In the genomic region with DNA sequence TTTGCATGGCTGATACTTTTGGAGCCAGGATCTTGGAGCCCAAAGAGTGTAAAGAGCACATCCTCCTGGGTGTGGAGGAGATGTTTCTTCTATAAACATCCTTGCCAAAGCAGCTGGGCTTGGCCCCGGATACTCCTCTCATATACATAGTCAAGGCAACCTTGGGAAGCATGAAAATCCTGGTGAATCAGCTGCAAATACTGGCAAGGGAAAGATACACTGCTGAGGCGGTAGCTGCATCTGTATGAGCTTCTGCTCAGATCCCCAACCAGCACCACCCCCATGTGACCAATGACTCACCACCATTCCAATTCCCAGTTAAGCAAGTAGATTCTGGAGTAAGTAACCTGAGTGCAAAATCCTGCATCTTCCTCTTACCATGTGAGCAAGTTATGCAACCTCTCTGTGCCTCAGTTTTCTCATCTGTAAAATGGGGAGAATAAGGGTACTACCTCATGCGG, we compare ENCODE assay signal across 10 cellular contexts.
DNase-seq lines count a peak whose midpoint lies in the region; ATAC-seq, FAIRE-seq and TF ChIP-seq lines count a peak whose summit lies in the region.
"Had no signal": no experiment of that assay in that cellular context is flagged by ENCODE, and none has a peak within 500 bp of the region (broad histone marks: within the 10 kb centered on the region; RNA-seq: fewer than 3 reads in every experiment).

No MANE protein-coding gene starts in this region.

- H3K9ac ChIP-seq in mammary epithelial cell (ENCODE audit: insufficient read depth, low read length): no peak overlapping the region

- H3K79me2 ChIP-seq in mammary epithelial cell (ENCODE audit: insufficient read depth, low read length): no peaks in the 10 kb centered on the region

- H3K9me3 ChIP-seq in HEK293 (ENCODE audit: control insufficient read depth, insufficient read depth, low read depth, low read length) (no peaks in the 10 kb centered on the region), mammary epithelial cell (replicated peaks; ENCODE audit: insufficient read depth, low read length) (no peaks in the 10 kb centered on the region), upper lobe of left lung (no peaks in the 10 kb centered on the region)

- BruUV-seq in mammary epithelial cell (replicated peaks; lab: Mats Ljungman, UMichigan): no TSS peak

- H3K4me3 ChIP-seq in HEK293 (ENCODE audit: low read depth, low read length) (no peak overlapping the region), mammary epithelial cell (replicated peaks in 1 of 3; ENCODE audit: insufficient read depth in 1 of 3, low read depth in 2 of 3, low read length in 3 of 3) (no peak overlapping the region), upper lobe of left lung (no peak overlapping the region)

- H3K4me1 ChIP-seq in HEK293 (ENCODE audit: control insufficient read depth, insufficient read depth, low read length) (no peaks in the 10 kb centered on the region), mammary epithelial cell (ENCODE audit: insufficient read depth, low read length) (no peaks in the 10 kb centered on the region), upper lobe of left lung (peaks cover 0 to 7% (median 5%) of the 10 kb centered on the region in 4 donors)

- TF ChIP-seq POLR2A in upper lobe of left lung (IDR thresholded peaks at IDR 0.05): no peak
- TF ChIP-seq POLR2A in GM12891 (IDR thresholded peaks at IDR 0.05; ENCODE audit: low read depth, low read length): no peak

- H3K27me3 ChIP-seq in mammary epithelial cell (ENCODE audit: insufficient read depth, low read length) (no peaks in the 10 kb centered on the region), upper lobe of left lung (no peaks in the 10 kb centered on the region)

- intact Hi-C loops in mammary epithelial cell (cut with micrococcal nuclease): no loop called here

- TF ChIP-seq CTCF in HEK293 (tag by site-specific recombination; IDR thresholded peaks at IDR 0.05): no peak
- no peak for TF ChIP-seq CTCF in mammary epithelial cell (conservative IDR thresholded peaks at IDR 0.05 in 1 of 2, IDR thresholded peaks at IDR 0.05 in 1 of 2; ENCODE audit: extremely low read depth in 1 of 2, insufficient read depth in 1 of 2, low read depth in 1 of 2, low read length in 2 of 2)
- no peak for TF ChIP-seq CTCF in upper lobe of left lung (IDR thresholded peaks at IDR 0.05)
- no peak for TF ChIP-seq CTCF in D721Med (IDR thresholded peaks at IDR 0.05; ENCODE audit: insufficient read depth, missing control alignments)

- POLR2A ChIA-PET in HEK293 (lab: Yijun Ruan, JAX): no interaction called here

- ATAC-seq in upper lobe of left lung (ENCODE audit: low FRiP score in 2 of 2): peak; percentile 46 to 88

- dilution Hi-C loops in mammary epithelial cell (cut with HindIII; ENCODE audit: low sequenced_read_pairs): no loop called here

- CTCF ChIA-PET in HEK293 (lab: Yijun Ruan, JAX) (no interaction called here), mammary epithelial cell (lab: Charles Lee; ENCODE audit: low non-redundant PET) (no interaction called here)

- H2AFZ ChIP-seq in mammary epithelial cell (ENCODE audit: low read depth, low read length): no peak overlapping the region

- H3K27ac ChIP-seq in HEK293 (ENCODE audit: extremely low read depth, low read depth, low read length) (no peak overlapping the region), mammary epithelial cell (ENCODE audit: insufficient read depth, low read depth, low read length) (no peak overlapping the region), upper lobe of left lung (no peak overlapping the region)

- H3K4me2 ChIP-seq in mammary epithelial cell (ENCODE audit: insufficient read depth, low read depth, low read length): no peak overlapping the region

- WGBS in mammary epithelial cell (ENCODE audit: low coverage, missing lambda C conversion rate): 100% methylated on average over 2 of the region's 3 CpGs
- WGBS in upper lobe of left lung, 2 donors: 61 to 64% methylated on average over 3 of the region's 3 CpGs

- no peak for FAIRE-seq in GM12891 (lab: Jason Lieb, UNC)
- FAIRE-seq in D721Med (lab: Jason Lieb, UNC): no peak

- H4K20me1 ChIP-seq in mammary epithelial cell (ENCODE audit: insufficient read depth, low read length): no peaks in the 10 kb centered on the region

- H3K36me3 ChIP-seq in HEK293 (ENCODE audit: control insufficient read depth in 2 of 2, insufficient read depth in 1 of 2, low read length in 2 of 2) (no peaks in the 10 kb centered on the region), mammary epithelial cell (ENCODE audit: insufficient read depth, low read length) (no peaks in the 10 kb centered on the region), upper lobe of left lung (no peaks in the 10 kb centered on the region)

- no peak for TF ChIP-seq EP300 in upper lobe of left lung (IDR thresholded peaks at IDR 0.05)

- DNase-seq in mammary epithelial cell (peak; percentile 21), iPS-NIHi7 (ENCODE audit: extremely low spot score) (peak; percentile 27), upper lobe of left lung (no peak), NCI-H526 (lab: John Stamatoyannopoulos, UW) (no peak), GM12891 (ENCODE audit: insufficient read length, low spot score) (no peak), D721Med (ENCODE audit: insufficient read length, low spot score) (no peak), HK-2 (ENCODE audit: unreplicated experiment) (no peak)
- DNase-seq: NCI-H2081, T1000 had no signal

- in situ Hi-C loops in mammary epithelial cell (cut with MboI; ENCODE audit: low sequenced_read_pairs in 2 of 2): no loop called here

TF ChIP-seq in HEK293, 187 proteins besides CTCF, POLR2A, EP300 and RAD21 (continues in another document):
- TF ChIP-seq ZFP41 (tag by site-specific recombination; IDR thresholded peaks at IDR 0.05; ENCODE audit: borderline replicate concordance): no peak
- no peak for TF ChIP-seq ZNF513 (tag by site-specific recombination; IDR thresholded peaks at IDR 0.05)
- TF ChIP-seq ZNF621 (tag by site-specific recombination; IDR thresholded peaks at IDR 0.05): no peak
- TF ChIP-seq ZBTB21 (tag by site-specific recombination; IDR thresholded peaks at IDR 0.05): no peak

TF ChIP-seq in GM12891, 5 proteins besides CTCF, POLR2A, EP300 and RAD21:
- TF ChIP-seq TAF1 (IDR thresholded peaks at IDR 0.05; ENCODE audit: low read depth, low read length) (no peak), PAX5 (IDR thresholded peaks at IDR 0.05; ENCODE audit: insufficient read depth, low read length, severe bottlenecking) (no peak), POU2F2 (IDR thresholded peaks at IDR 0.05; ENCODE audit: low read depth, low read length) (no peak), SPI1 (IDR thresholded peaks at IDR 0.05; ENCODE audit: low read depth, low read length) (no peak), POLR2AphosphoS5 (IDR thresholded peaks at IDR 0.05; ENCODE audit: low read depth, low read length) (no peak)

Comparison
In these comparisons a context has a peak if more than half of its experiments do, and no peak if none do; other contexts are left out.
1. DNase-seq: peak in mammary epithelial cell (single experiment) and iPS-NIHi7 (single experiment); none in upper lobe of left lung (0 of 2), NCI-H526 (0 of 2), GM12891 (single experiment), D721Med (single experiment) and HK-2 (single experiment).